Comparison of ENCODE assay signal across 24 cellular contexts in the genomic region with DNA sequence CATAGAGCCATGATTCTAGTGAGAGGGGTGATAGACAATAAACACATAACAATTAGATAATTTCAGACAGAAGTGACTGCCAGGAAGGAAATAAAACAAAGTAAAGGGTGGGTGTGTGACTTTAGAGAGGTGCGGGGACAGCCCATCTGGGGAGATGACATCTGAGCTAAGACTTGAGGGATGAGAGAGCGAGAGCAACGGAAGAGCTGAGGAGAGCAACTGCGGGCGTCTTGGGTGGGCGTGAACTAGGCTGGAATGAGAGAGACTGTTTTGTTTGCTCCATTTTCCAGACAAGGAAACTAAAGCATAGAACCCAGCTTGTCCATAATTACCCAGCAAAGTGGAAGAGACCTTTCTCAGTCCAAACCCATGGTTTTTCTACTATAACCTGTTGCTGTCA.
"Had no signal": no experiment of that assay in that cellular context is flagged by ENCODE, and none has a peak within 500 bp of the region (broad histone marks: within the 10 kb centered on the region; RNA-seq: fewer than 3 reads in every experiment).

No MANE protein-coding gene starts in this region.

- H3K4me1 Mint-ChIP-seq: stimulated activated effector memory CD8-positive, alpha-beta T cell treated with anti-CD3 and anti-CD28 coated beads, Interleukin-12 subunit alpha, Interleukin-12 subunit beta, amount 100 ng/mL, for 72 hours; stimulated activated memory B cell treated with anti-CD40 and anti-IgM and Interleukin-4, amounts not matched to agents 10 μg/mL and 1 μg/mL and 100 μg/mL, for 72 hours; stimulated activated naive CD8-positive, alpha-beta T cell treated with anti-CD3 and anti-CD28 coated beads, Interleukin-15, amount 100 ng/mL, for 72 hours had no signal

- H3K36me3 Mint-ChIP-seq: stimulated activated effector memory CD8-positive, alpha-beta T cell treated with anti-CD3 and anti-CD28 coated beads, Interleukin-12 subunit alpha, Interleukin-12 subunit beta, amount 100 ng/mL, for 72 hours; stimulated activated memory B cell treated with anti-CD40 and anti-IgM and Interleukin-4, amounts not matched to agents 10 μg/mL and 1 μg/mL and 100 μg/mL, for 72 hours; stimulated activated naive B cell treated with anti-CD40 and anti-IgM and Interleukin-4, amounts not matched to agents 10 μg/mL and 1 μg/mL and 100 μg/mL, for 72 hours; type B pancreatic cell had no signal

- H3K27me3 Mint-ChIP-seq: stimulated activated memory B cell treated with anti-CD40 and anti-IgM and Interleukin-4, amounts not matched to agents 10 μg/mL and 1 μg/mL and 100 μg/mL, for 72 hours; stimulated activated naive CD8-positive, alpha-beta T cell treated with anti-CD3 and anti-CD28 coated beads, Interleukin-15, amount 100 ng/mL, for 72 hours; stimulated activated naive CD8-positive, alpha-beta T cell treated with anti-CD3 and anti-CD28 coated beads, Interleukin-15, Interleukin-2, amounts not matched to agents 100 ng/mL and 50 ng/mL, for 24 hours had no signal

- H3K9me3 Mint-ChIP-seq: stimulated activated effector memory CD8-positive, alpha-beta T cell treated with anti-CD3 and anti-CD28 coated beads, Interleukin-12 subunit alpha, Interleukin-12 subunit beta, amount 100 ng/mL, for 72 hours; stimulated activated naive B cell treated with anti-CD40 and anti-IgM and Interleukin-4, amounts not matched to agents 10 μg/mL and 1 μg/mL and 100 μg/mL, for 72 hours; stimulated activated naive CD8-positive, alpha-beta T cell treated with anti-CD3 and anti-CD28 coated beads, Interleukin-15, amount 100 ng/mL, for 72 hours; stimulated activated naive CD8-positive, alpha-beta T cell treated with anti-CD3 and anti-CD28 coated beads, Interleukin-15, Interleukin-2, amounts not matched to agents 100 ng/mL and 50 ng/mL, for 24 hours; type B pancreatic cell had no signal

- H3K4me3 Mint-ChIP-seq: stimulated activated effector memory CD8-positive, alpha-beta T cell treated with anti-CD3 and anti-CD28 coated beads, Interleukin-12 subunit alpha, Interleukin-12 subunit beta, amount 100 ng/mL, for 72 hours; stimulated activated memory B cell treated with anti-CD40 and anti-IgM and Interleukin-4, amounts not matched to agents 10 μg/mL and 1 μg/mL and 100 μg/mL, for 72 hours; stimulated activated naive B cell treated with anti-CD40 and anti-IgM and Interleukin-4, amounts not matched to agents 10 μg/mL and 1 μg/mL and 100 μg/mL, for 72 hours; stimulated activated naive CD8-positive, alpha-beta T cell treated with anti-CD3 and anti-CD28 coated beads, Interleukin-15, amount 100 ng/mL, for 72 hours; stimulated activated naive CD8-positive, alpha-beta T cell treated with anti-CD3 and anti-CD28 coated beads, Interleukin-15, Interleukin-2, amounts not matched to agents 100 ng/mL and 50 ng/mL, for 24 hours; type B pancreatic cell had no signal

- H3K27ac Mint-ChIP-seq: stimulated activated effector memory CD8-positive, alpha-beta T cell treated with anti-CD3 and anti-CD28 coated beads, Interleukin-12 subunit alpha, Interleukin-12 subunit beta, amount 100 ng/mL, for 72 hours; stimulated activated memory B cell treated with anti-CD40 and anti-IgM and Interleukin-4, amounts not matched to agents 10 μg/mL and 1 μg/mL and 100 μg/mL, for 72 hours; stimulated activated naive B cell treated with anti-CD40 and anti-IgM and Interleukin-4, amounts not matched to agents 10 μg/mL and 1 μg/mL and 100 μg/mL, for 72 hours; stimulated activated naive CD8-positive, alpha-beta T cell treated with anti-CD3 and anti-CD28 coated beads, Interleukin-15, Interleukin-2, amounts not matched to agents 100 ng/mL and 50 ng/mL, for 24 hours; type B pancreatic cell had no signal

- DNase-seq: stimulated activated CD4-positive, alpha-beta T cell treated with anti-CD3 and anti-CD28 coated beads, Interleukin-2, amount 100 ng/mL, for 48 hours; stimulated activated CD4-positive, alpha-beta T cell treated with anti-CD3 and anti-CD28 coated beads, Interleukin-4, amount 100 ng/mL, for 1 hour; stimulated activated CD4-positive, alpha-beta T cell treated with anti-CD3 and anti-CD28 coated beads, Interleukin-4, amount 100 ng/mL, for 24 hours; stimulated activated CD4-positive, alpha-beta T cell treated with anti-CD3 and anti-CD28 coated beads, Interleukin-4, amount 100 ng/mL, for 4 hours; stimulated activated CD8-positive, alpha-beta memory T cell treated with anti-CD3 and anti-CD28 coated beads, Interleukin-4, amount 100 ng/mL, for 48 hours; stimulated activated naive B cell treated with anti-CD40 and anti-IgM and Interleukin-4, amounts not matched to agents 10 μg/mL and 1 μg/mL and 100 μg/mL, for 72 hours; stimulated activated naive CD4-positive, alpha-beta T cell; stimulated activated naive CD4-positive, alpha-beta T cell treated with Interleukin-2 at 50 U/mL for 16 hours; stimulated activated naive CD8-positive, alpha-beta T cell treated with anti-CD3 and anti-CD28 coated beads, Interleukin-15, amount 100 ng/mL, for 72 hours; stimulated activated naive CD8-positive, alpha-beta T cell treated with anti-CD3 and anti-CD28 coated beads, Interleukin-15, Interleukin-2, amounts not matched to agents 100 U/mL and 50 U/mL, for 24 hours; stomach; substantia nigra; testis; thyroid gland; tibial artery; transverse colon; trophoblast cell; upper lobe of left lung; upper lobe of right lung; uterus had no signal
